ENCODE assay signal across 21 cellular contexts in the genomic region with DNA sequence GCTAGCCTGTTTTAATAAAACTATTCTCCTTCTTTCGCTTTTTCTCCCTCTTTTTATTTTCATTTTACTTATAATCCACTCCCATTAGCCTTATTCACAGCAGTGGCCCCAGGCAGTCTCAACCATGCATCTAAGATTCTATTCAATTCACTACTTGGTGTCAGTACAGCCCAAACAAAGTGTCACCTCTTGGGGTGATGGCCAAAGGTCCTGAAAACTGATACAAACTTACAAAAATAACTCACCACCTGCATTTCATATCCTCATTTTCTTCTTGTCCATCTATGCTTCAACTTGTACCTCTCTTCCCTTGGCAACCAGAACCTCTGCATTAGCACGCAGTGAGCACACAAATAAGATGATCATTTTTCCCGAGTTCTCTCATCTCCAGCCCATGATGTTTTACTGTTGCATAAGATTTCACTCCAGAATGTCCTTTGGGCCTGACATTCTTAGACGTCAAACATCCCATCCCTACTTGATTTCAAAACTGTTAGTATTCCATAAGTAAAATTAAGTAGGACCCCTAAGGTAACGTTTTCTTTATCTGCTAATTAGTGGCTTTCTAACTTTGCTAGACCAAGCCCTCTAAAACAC.
DNase-seq lines count a peak whose midpoint lies in the region; ATAC-seq, FAIRE-seq and TF ChIP-seq lines count a peak whose summit lies in the region.
"Had no signal": no experiment of that assay in that cellular context is flagged by ENCODE, and none has a peak within 500 bp of the region (broad histone marks: within the 10 kb centered on the region; RNA-seq: fewer than 3 reads in every experiment).

No MANE protein-coding gene starts in this region.

- H3K27me3 ChIP-seq in HepG2 (ENCODE audit: control insufficient read depth in 1 of 2, insufficient read depth in 2 of 2, low read length in 2 of 2) (no peaks in the 10 kb centered on the region; a peak in 1 of 5 replicates), right lobe of liver (no peaks in the 10 kb centered on the region), mesenchymal stem cell (ENCODE audit: control insufficient read depth in 1 of 2, insufficient read depth in 1 of 2, low read length in 2 of 2) (no peaks in the 10 kb centered on the region), subcutaneous abdominal adipose tissue (ENCODE audit: control insufficient read depth in 5 of 5, insufficient read depth in 4 of 5, low read length in 5 of 5) (no peaks in the 10 kb centered on the region), right cardiac atrium (ENCODE audit: control insufficient read depth, insufficient read depth) (no peaks in the 10 kb centered on the region)
- H3K27me3 ChIP-seq: BLaER1 had no signal

- H3K4ac ChIP-seq in mesenchymal stem cell (ENCODE audit: low read depth in 1 of 2, low read length in 2 of 2): no peak overlapping the region

- 26% methylated on average over 5 of the region's 5 CpGs for WGBS in HepG2 (ENCODE audit: low lambda C conversion rate)
- 62% methylated on average over 5 of the region's 5 CpGs for WGBS in right lobe of liver (ENCODE audit: insufficient coverage, low coverage, low lambda C conversion rate, missing lambda C conversion rate)
- WGBS in mesenchymal stem cell: 99% methylated on average over 3 of the region's 5 CpGs
- 85% methylated on average over 5 of the region's 5 CpGs for WGBS in right cardiac atrium

- CTCF ChIA-PET in HepG2 (lab: Yijun Ruan, JAX; ENCODE audit: low intra/inter-chr PET ratio, low total read pairs): no interaction called here

- H2BK12ac ChIP-seq in mesenchymal stem cell (ENCODE audit: low read length in 2 of 2): no peak overlapping the region

- no peaks in the 10 kb centered on the region for H3K79me2 ChIP-seq in HepG2 (ENCODE audit: insufficient read depth, low read length)

- no peak overlapping the region for H2BK5ac ChIP-seq in mesenchymal stem cell (ENCODE audit: low read depth, low read length, poor library complexity, severe bottlenecking)

- TF ChIP-seq EP300 in HepG2 (IDR thresholded peaks at IDR 0.05; ENCODE audit: low read depth in 2 of 2, low read length in 2 of 2) (no peak), HepG2 (CRISPR knock-in tag; IDR thresholded peaks at IDR 0.05; ENCODE audit: borderline replicate concordance) (no peak)

- intact Hi-C loops in HepG2 (cut with micrococcal nuclease; ENCODE audit: unreplicated experiment): no loop called here
- intact Hi-C loops in right lobe of liver (cut with DNase I): no loop called here
- intact Hi-C loops in right cardiac atrium (cut with DNase I): no loop called here

- no peak overlapping the region for H2BK15ac ChIP-seq in mesenchymal stem cell (ENCODE audit: low read depth, poor library complexity, severe bottlenecking)

- H3K4me2 ChIP-seq in HepG2 (ENCODE audit: low read depth, low read length): no peak overlapping the region
- no peak overlapping the region for H3K4me2 ChIP-seq in mesenchymal stem cell (ENCODE audit: low read length, poor library complexity, severe bottlenecking)
- H3K4me2 ChIP-seq: BLaER1, PC-9 had no signal

- no peaks in the 10 kb centered on the region for H4K20me1 ChIP-seq in HepG2 (ENCODE audit: insufficient read depth, low read length)
- H4K20me1 ChIP-seq: BLaER1 had no signal

- POLR2A ChIA-PET in HepG2 (lab: Yijun Ruan, JAX): no interaction called here

- FAIRE-seq in HepG2 (lab: Jason Lieb, UNC): no peak

- BruUV-seq in HepG2 (replicated peaks; lab: Mats Ljungman, UMichigan): no TSS peak

- H3K9ac ChIP-seq in HepG2 (ENCODE audit: insufficient read depth, low read depth, low read length): no peak overlapping the region
- peak overlapping the region; percentile 85 for H3K9ac ChIP-seq in mesenchymal stem cell (ENCODE audit: low read length)
- H3K9ac ChIP-seq in subcutaneous abdominal adipose tissue (ENCODE audit: low read length in 5 of 5): peak overlapping the region in 2 of 5 donors; percentile 56 to 74
- H3K9ac ChIP-seq: BLaER1 had no signal

- H2BK120ac ChIP-seq in mesenchymal stem cell (ENCODE audit: low read depth, low read length): no peak overlapping the region

- ATAC-seq in HepG2: no peak
- no peak for ATAC-seq in right lobe of liver
- no peak for ATAC-seq in right cardiac atrium
- ATAC-seq in HG03108 (IDR thresholded peaks at IDR 0.05; ENCODE audit: unreplicated experiment): no peak

- H3K4me1 ChIP-seq in HepG2 (ENCODE audit: insufficient read depth, low read length): no peaks in the 10 kb centered on the region
- H3K4me1 ChIP-seq in right lobe of liver: no peaks in the 10 kb centered on the region
- H3K4me1 ChIP-seq in mesenchymal stem cell (ENCODE audit: control insufficient read depth, insufficient read depth, low read depth, low read length): no peaks in the 10 kb centered on the region
- peaks cover 6 to 51% (median 15%) of the 10 kb centered on the region in 5 donors for H3K4me1 ChIP-seq in subcutaneous abdominal adipose tissue (ENCODE audit: control insufficient read depth in 5 of 5, insufficient read depth in 5 of 5, low read length in 5 of 5)
- H3K4me1 ChIP-seq in right cardiac atrium (ENCODE audit: control insufficient read depth, insufficient read depth, low read length): no peaks in the 10 kb centered on the region

- no peak overlapping the region for H3K18ac ChIP-seq in mesenchymal stem cell (ENCODE audit: low read depth in 1 of 2, low read length in 2 of 2)

- TF ChIP-seq POLR2A in HepG2 (IDR thresholded peaks at IDR 0.05; ENCODE audit: insufficient read depth in 1 of 2, low read depth in 2 of 2, low read length in 2 of 2): no peak
- TF ChIP-seq POLR2A in right lobe of liver (IDR thresholded peaks at IDR 0.05): no peak

- DNase-seq in HepG2 (ENCODE audit: low spot score) (no peak), right lobe of liver (no peak), mesenchymal stem cell (no peak), foreskin fibroblast (no peak), right cardiac atrium (no peak), SIG-M5 (lab: John Stamatoyannopoulos, UW) (no peak)
- DNase-seq: DMS153, EL, GOT3, Karpas-422, MM.1S, NCI-H1105, NCI-H1930, NCI-H2171, NCI-H446 treated with DMSO at 0.1 percent for 48 hours, NCI-H748 treated with DMSO at 0.1 percent for 48 hours, PC-9 had no signal

- in situ Hi-C loops in HepG2 (cut with HindIII; ENCODE audit: extremely low pct_ligation_motif_present, low pct_unique_long_range_greater_than_20kb): no loop called here

- H4K91ac ChIP-seq in mesenchymal stem cell (ENCODE audit: low read length): no peak overlapping the region

- no peak overlapping the region for H2AFZ ChIP-seq in HepG2 (ENCODE audit: low read length)
- no peak overlapping the region for H2AFZ ChIP-seq in mesenchymal stem cell (ENCODE audit: low read depth, low read length)
- H2AFZ ChIP-seq: PC-9 had no signal

- no peak overlapping the region for H4K8ac ChIP-seq in mesenchymal stem cell (ENCODE audit: low read length)

- H3K36me3 ChIP-seq in HepG2 (replicated peaks in 1 of 2; ENCODE audit: control insufficient read depth in 1 of 2, insufficient read depth in 2 of 2, low read length in 2 of 2): no peaks in the 10 kb centered on the region
- no peaks in the 10 kb centered on the region for H3K36me3 ChIP-seq in right lobe of liver
- no peaks in the 10 kb centered on the region for H3K36me3 ChIP-seq in mesenchymal stem cell (ENCODE audit: control insufficient read depth in 1 of 2, insufficient read depth in 2 of 2, low read depth in 1 of 2, low read length in 2 of 2)
- H3K36me3 ChIP-seq in subcutaneous abdominal adipose tissue (ENCODE audit: control insufficient read depth in 5 of 5, insufficient read depth in 5 of 5, low read length in 5 of 5): no peaks in the 10 kb centered on the region
- H3K36me3 ChIP-seq: BLaER1 had no signal

- no peak overlapping the region for H3K23ac ChIP-seq in mesenchymal stem cell (ENCODE audit: low read length in 2 of 2)

- no peaks in the 10 kb centered on the region for H3K9me3 ChIP-seq in HepG2 (ENCODE audit: low read length)
- no peaks in the 10 kb centered on the region for H3K9me3 ChIP-seq in right lobe of liver
- H3K9me3 ChIP-seq in mesenchymal stem cell (ENCODE audit: control insufficient read depth, low read length): no peaks in the 10 kb centered on the region
- H3K9me3 ChIP-seq in subcutaneous abdominal adipose tissue (ENCODE audit: control insufficient read depth in 5 of 5, low read length in 5 of 5): no peaks in the 10 kb centered on the region
- H3K9me3 ChIP-seq in right cardiac atrium (ENCODE audit: control insufficient read depth, low read length): no peaks in the 10 kb centered on the region
- H3K9me3 ChIP-seq: BLaER1 had no signal

- TF ChIP-seq CTCF in HepG2 (CRISPR knock-in tag; IDR thresholded peaks at IDR 0.05) (no peak), right lobe of liver (IDR thresholded peaks at IDR 0.05) (no peak), foreskin fibroblast (IDR thresholded peaks at IDR 0.05; ENCODE audit: low read depth, low read length) (no peak)

- H3K27ac ChIP-seq in HepG2 (ENCODE audit: extremely low read length, insufficient read depth, low read length) (no peak overlapping the region), right lobe of liver (no peak overlapping the region), mesenchymal stem cell (ENCODE audit: low read length, poor library complexity, severe bottlenecking) (no peak overlapping the region), subcutaneous abdominal adipose tissue (ENCODE audit: low read depth, low read length) (peak overlapping the region; percentile 75), right cardiac atrium (ENCODE audit: low read length) (no peak overlapping the region)
- H3K27ac ChIP-seq: 22Rv1, BLaER1, PC-9 had no signal

- H3K4me3 ChIP-seq in HepG2 (replicated peaks in 1 of 3; ENCODE audit: insufficient read depth in 1 of 3, low read depth in 2 of 3, low read length in 3 of 3) (no peak overlapping the region), right lobe of liver (no peak overlapping the region), mesenchymal stem cell (ENCODE audit: insufficient read depth in 1 of 2, low read depth in 1 of 2, low read length in 2 of 2) (peak overlapping the region in 1 of 2 experiments; percentile 64), subcutaneous abdominal adipose tissue (ENCODE audit: low read depth in 1 of 5, low read length in 5 of 5) (peak overlapping the region in 1 of 5 donors; percentile 35), foreskin fibroblast (ENCODE audit: low read depth in 1 of 2, low read length in 2 of 2) (no peak overlapping the region), right cardiac atrium (ENCODE audit: low read length) (no peak overlapping the region)
- H3K4me3 ChIP-seq: BLaER1, PC-9 had no signal

- H3K14ac ChIP-seq in mesenchymal stem cell (ENCODE audit: low read length in 2 of 2): no peak overlapping the region

- no peaks in the 10 kb centered on the region for H3K79me1 ChIP-seq in mesenchymal stem cell (replicated peaks; ENCODE audit: low read length, poor library complexity, severe bottlenecking)

- no peak for TF ChIP-seq RAD21 in HepG2 (CRISPR knock-in tag; IDR thresholded peaks at IDR 0.05)

- no peak overlapping the region for H2AK5ac ChIP-seq in mesenchymal stem cell (ENCODE audit: low read length, severe bottlenecking)

TF ChIP-seq in HepG2, 621 proteins besides CTCF, POLR2A, EP300 and RAD21:
- TF ChIP-seq CEBPB (IDR thresholded peaks at IDR 0.05; ENCODE audit: borderline replicate concordance, low read depth, low read length) (peak; percentile 80), FOXK2 (IDR thresholded peaks at IDR 0.05) (no peak)
